In the genomic region with DNA sequence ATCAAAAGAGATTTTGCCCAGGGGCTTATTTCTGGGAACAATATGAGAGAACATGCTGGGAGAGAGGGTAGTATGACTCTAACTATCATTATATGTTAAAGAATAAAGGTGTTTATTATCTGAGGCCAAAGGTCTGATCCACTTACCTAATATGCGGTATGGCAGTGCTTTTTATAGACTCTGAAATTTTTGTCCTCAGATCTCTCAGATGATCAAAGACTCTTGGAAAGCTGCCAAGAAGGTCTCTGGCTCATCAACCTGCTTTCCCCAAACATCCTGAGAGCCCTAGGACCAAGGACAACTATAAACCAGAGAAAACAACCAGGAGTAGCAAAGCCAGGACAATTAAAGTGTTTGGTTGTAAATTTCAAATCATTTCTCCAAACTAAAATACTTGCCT, we compare ENCODE assay signal across 20 cellular contexts.
DNase-seq lines count a peak whose midpoint lies in the region; ATAC-seq, FAIRE-seq and TF ChIP-seq lines count a peak whose summit lies in the region.
"Had no signal": no experiment of that assay in that cellular context is flagged by ENCODE, and none has a peak within 500 bp of the region (broad histone marks: within the 10 kb centered on the region; RNA-seq: fewer than 3 reads in every experiment).

No MANE protein-coding gene starts in this region.

- FAIRE-seq in endothelial cell of umbilical vein (lab: Jason Lieb, UNC) = peak; percentile 46
- FAIRE-seq: GM12892 had no signal

- H4K20me1 ChIP-seq in endothelial cell of umbilical vein (replicated peaks; ENCODE audit: control insufficient read depth, extremely low read depth, insufficient read depth, low read length) = no peaks in the 10 kb centered on the region

- BruUV-seq in endothelial cell of umbilical vein (replicated peaks; lab: Mats Ljungman, UMichigan) = no TSS peak

- CTCF ChIA-PET in endothelial cell of umbilical vein (lab: Charles Lee) = no interaction called here

- H3K27ac ChIP-seq in endothelial cell of umbilical vein (ENCODE audit: insufficient read depth, low read depth, low read length) = no peak overlapping the region
- H3K27ac ChIP-seq: RWPE1, vagina had no signal

- ATAC-seq in HG02870 (IDR thresholded peaks at IDR 0.05; ENCODE audit: unreplicated experiment) = no peak
- ATAC-seq: activated CD8-positive, alpha-beta T cell treated with anti-CD3 and anti-CD28 coated beads for 36 hours; left cardiac atrium; natural killer cell; right cardiac atrium; stimulated activated naive B cell treated with anti-CD40 and anti-IgM and Interleukin-4, amounts not matched to agents 10 μg/mL and 1 μg/mL and 100 μg/mL, for 72 hours had no signal

- POLR2A ChIA-PET in endothelial cell of umbilical vein (lab: Charles Lee) = no interaction called here

- H3K4me3 ChIP-seq in endothelial cell of umbilical vein (replicated peaks in 1 of 3; ENCODE audit: insufficient read depth in 1 of 3, low read depth in 1 of 3, low read length in 3 of 3) = no peak overlapping the region
- H3K4me3 ChIP-seq in foreskin fibroblast (ENCODE audit: low read depth in 1 of 2, low read length in 2 of 2) = no peak overlapping the region
- H3K4me3 ChIP-seq: vagina had no signal

- H3K79me2 ChIP-seq in endothelial cell of umbilical vein (ENCODE audit: control insufficient read depth, insufficient read depth, low read length) = no peaks in the 10 kb centered on the region

- H3K4me2 ChIP-seq in endothelial cell of umbilical vein (ENCODE audit: insufficient read depth, low read length) = no peak overlapping the region

- no peaks in the 10 kb centered on the region for H3K36me3 ChIP-seq in endothelial cell of umbilical vein (ENCODE audit: control insufficient read depth in 2 of 2, extremely low read depth in 1 of 2, insufficient read depth in 2 of 2, low read length in 2 of 2)
- H3K36me3 ChIP-seq: vagina had no signal

- TF ChIP-seq RAD21 in Ishikawa (IDR thresholded peaks at IDR 0.05; ENCODE audit: low read depth) = no peak

- no peaks in the 10 kb centered on the region for H3K4me1 ChIP-seq in endothelial cell of umbilical vein (ENCODE audit: control insufficient read depth, extremely low read depth, insufficient read depth, low read length)

- no peak overlapping the region for H2AFZ ChIP-seq in endothelial cell of umbilical vein (ENCODE audit: low read depth, low read length)

- intact Hi-C loops in endothelial cell of umbilical vein (cut with micrococcal nuclease) = no loop called here

- H3K9me1 ChIP-seq in endothelial cell of umbilical vein (replicated peaks; ENCODE audit: control insufficient read depth, extremely low read depth, insufficient read depth, low read length) = no peaks in the 10 kb centered on the region

- dilution Hi-C loops in endothelial cell of umbilical vein (cut with MboI; ENCODE audit: extremely low pct_ligation_motif_present, low sequenced_read_pairs) = no loop called here

- TF ChIP-seq CTCF in endothelial cell of umbilical vein (IDR thresholded peaks at IDR 0.05; ENCODE audit: extremely low read depth in 1 of 2, insufficient read depth in 1 of 2, low read depth in 1 of 2, low read length in 2 of 2) (no peak), foreskin fibroblast (IDR thresholded peaks at IDR 0.05; ENCODE audit: low read depth, low read length) (no peak)

- H3K9me3 ChIP-seq in endothelial cell of umbilical vein (replicated peaks; ENCODE audit: control insufficient read depth, insufficient read depth, low read length) = no peaks in the 10 kb centered on the region
- H3K9me3 ChIP-seq: vagina had no signal

- H3K27me3 ChIP-seq in endothelial cell of umbilical vein (ENCODE audit: control insufficient read depth in 2 of 2, insufficient read depth in 2 of 2, low read length in 2 of 2) = no peaks in the 10 kb centered on the region
- H3K27me3 ChIP-seq: vagina had no signal

- H3K9ac ChIP-seq in endothelial cell of umbilical vein (replicated peaks; ENCODE audit: extremely low read depth, insufficient read depth, low read length) = no peak overlapping the region

- no peak for TF ChIP-seq POLR2A in endothelial cell of umbilical vein (IDR thresholded peaks at IDR 0.05; ENCODE audit: low read depth, low read length)

- TF ChIP-seq EP300 in Ishikawa (IDR thresholded peaks at IDR 0.05; ENCODE audit: borderline replicate concordance) = no peak

- DNase-seq in COLO668 (lab: John Stamatoyannopoulos, UW; ENCODE audit: unreplicated experiment) = peak; percentile 55
- peak; percentile 99 for DNase-seq in NCI-H69 (lab: John Stamatoyannopoulos, UW)
- DNase-seq in endothelial cell of umbilical vein (ENCODE audit: low read depth, low spot score) = no peak
- no peak for DNase-seq in activated CD4-positive, alpha-beta T cell treated with anti-CD3 and anti-CD28 coated beads, Interleukin-2, amount 50 U/mL, for 1 hour
- no peak for DNase-seq in foreskin fibroblast
- DNase-seq in DMS79 treated with DMSO at 0.1 percent for 48 hours (lab: John Stamatoyannopoulos, UW) = no peak
- DNase-seq: activated CD8-positive, alpha-beta T cell treated with anti-CD3 and anti-CD28 coated beads for 36 hours; DMS79; left cardiac atrium; natural killer cell; NCI-H446 treated with DMSO at 0.1 percent for 48 hours; right cardiac atrium; stimulated activated CD4-positive, alpha-beta T cell treated with anti-CD3 and anti-CD28 coated beads, Interleukin-4, amount 100 ng/mL, for 4 hours; stimulated activated naive B cell treated with anti-CD40 and anti-IgM and Interleukin-4, amounts not matched to agents 10 μg/mL and 1 μg/mL and 100 μg/mL, for 72 hours; T1000 had no signal

TF ChIP-seq in Ishikawa, 13 proteins besides CTCF, POLR2A, EP300 and RAD21:
- TF ChIP-seq NFIC (IDR thresholded peaks at IDR 0.05) = 0 out of 2 replicates have a peak, but pooled peaks have one; percentile 24
- no peak for TF ChIP-seq CEBPB (IDR thresholded peaks at IDR 0.05)
TF ChIP-seq in Ishikawa: peak in this region for 1.

TF ChIP-seq in endothelial cell of umbilical vein, 7 proteins besides CTCF, POLR2A, EP300 and RAD21:
- TF ChIP-seq JUN (IDR thresholded peaks at IDR 0.05; ENCODE audit: borderline replicate concordance, insufficient read depth, insufficient read length, low read depth) = no peak
- TF ChIP-seq EZH2 (IDR thresholded peaks at IDR 0.05; ENCODE audit: borderline replicate concordance, low read depth, low read length, severe bottlenecking) = no peak
- TF ChIP-seq FOS (IDR thresholded peaks at IDR 0.05; ENCODE audit: borderline replicate concordance, insufficient read depth, low read length) = no peak
- TF ChIP-seq MYC (IDR thresholded peaks at IDR 0.05; ENCODE audit: low read depth, low read length) = no peak
- no peak for TF ChIP-seq GATA2 (IDR thresholded peaks at IDR 0.05; ENCODE audit: insufficient read depth, insufficient read length, low read depth, low read length)
- no peak for TF ChIP-seq MAX (IDR thresholded peaks at IDR 0.05; ENCODE audit: insufficient read depth, insufficient read length)
- TF ChIP-seq POLR2AphosphoS5 (IDR thresholded peaks at IDR 0.05; ENCODE audit: insufficient read depth, low read depth, low read length) = no peak

Comparison
In these comparisons a context has a peak if more than half of its experiments do, and no peak if none do; other contexts are left out.
1. DNase-seq: peak in COLO668 (single experiment) and NCI-H69 (single experiment); none in endothelial cell of umbilical vein (single experiment), activated CD4-positive, alpha-beta T cell treated with anti-CD3 and anti-CD28 coated beads, Interleukin-2, amount 50 U/mL, for 1 hour (single experiment), foreskin fibroblast (0 of 2) and DMS79 treated with DMSO at 0.1 percent for 48 hours (single experiment).